8 cellular contexts compared by ENCODE assay signal in genomic region chr6:32947552-32948465, GRCh38. TPM values are rescaled to one million over a fixed set of nuclear protein-coding genes. Genes with fewer than 3 reads are reported as not detected.
A peak's percentile ranks its signal among the peaks of the same experiment; 100 is the strongest.
DNase-seq lines count a peak whose midpoint lies in the region; ATAC-seq and TF ChIP-seq lines count a peak whose summit lies in the region.

No MANE protein-coding gene starts in this region.

- TF ChIP-seq CTCF in LNCaP clone FGC (IDR thresholded peaks at IDR 0.05; ENCODE audit: control insufficient read depth, extremely low read depth, insufficient read depth) (peak; percentile 97), foreskin keratinocyte (conservative IDR thresholded peaks at IDR 0.05) (peak; percentile 74)

- ATAC-seq in foreskin keratinocyte, result no peak
- ATAC-seq in stimulated activated naive CD8-positive, alpha-beta T cell treated with anti-CD3 and anti-CD28 coated beads, Interleukin-15, Interleukin-2, amounts not matched to agents 100 U/mL and 50 U/mL, for 24 hours, result no peak
- no peak for ATAC-seq in GM19351 (IDR thresholded peaks at IDR 0.05; ENCODE audit: unreplicated experiment)

- H3K4me3 ChIP-seq in LNCaP clone FGC (ENCODE audit: low read depth, low read length), result no peak overlapping the region

- peak; percentile 12 for DNase-seq in SKM-1 treated with dmso at 0.1 percent for 144 hours (lab: John Stamatoyannopoulos, UW; ENCODE audit: unreplicated experiment)
- no peak for DNase-seq in SKM-1 (lab: John Stamatoyannopoulos, UW; ENCODE audit: unreplicated experiment)
- DNase-seq in LNCaP clone FGC (ENCODE audit: low read depth), result no peak
- DNase-seq in activated CD4-positive, alpha-beta T cell treated with anti-CD3 and anti-CD28 coated beads for 4 hours, result peak; percentile 30 to 43
- DNase-seq in foreskin keratinocyte, result peak in 1 of 2 donors; percentile 49
- peak; percentile 35 for DNase-seq in stimulated activated naive CD8-positive, alpha-beta T cell treated with anti-CD3 and anti-CD28 coated beads, Interleukin-15, Interleukin-2, amounts not matched to agents 100 U/mL and 50 U/mL, for 24 hours
- DNase-seq in COLO829 (ENCODE audit: low spot score), result no peak

- no peak overlapping the region for H3K27ac ChIP-seq in foreskin keratinocyte

- H3K4me1 ChIP-seq in foreskin keratinocyte, result no peaks in the 10 kb centered on the region

- peaks cover 4% of the 10 kb centered on the region for H3K27me3 ChIP-seq in foreskin keratinocyte

RNA-seq across cellular contexts. Expression of gene HLA-DMA, which starts 5.1 kb away (rescaled TPM):
- 1.3 and 4.4 TPM in 2 replicates for total RNA-seq in foreskin keratinocyte
- polyA plus RNA-seq in foreskin keratinocyte, result 1.8 and 7.7 TPM in 2 replicates

RNA-seq across cellular contexts. Expression of gene HLA-DMB, which starts 7.0 kb away (rescaled TPM):
- 0.92 TPM in 1 of 2 replicates, not detected in the other for total RNA-seq in foreskin keratinocyte
- polyA plus RNA-seq in foreskin keratinocyte, result 0.90 TPM in 1 of 2 replicates, not detected in the other

RNA-seq across cellular contexts. Expression of gene BRD2, which starts 20.6 kb away (rescaled TPM):
- total RNA-seq in foreskin keratinocyte, result 134 and 136 TPM in 2 replicates
- polyA plus RNA-seq in foreskin keratinocyte, result 77.9 and 79.2 TPM in 2 replicates

Comparison
In these comparisons a context has a peak if more than half of its experiments do, and no peak if none do; other contexts are left out.
1. DNase-seq: peak in SKM-1 treated with dmso at 0.1 percent for 144 hours (single experiment), activated CD4-positive, alpha-beta T cell treated with anti-CD3 and anti-CD28 coated beads for 4 hours (2 of 2) and stimulated activated naive CD8-positive, alpha-beta T cell treated with anti-CD3 and anti-CD28 coated beads, Interleukin-15, Interleukin-2, amounts not matched to agents 100 U/mL and 50 U/mL, for 24 hours (single experiment); none in SKM-1 (single experiment), LNCaP clone FGC (single experiment) and COLO829 (single experiment).